In genomic region chr15:43244092-43244491, GRCh38 we compare ENCODE assay signal across 25 cellular contexts. TPM values are rescaled to one million over a fixed set of nuclear protein-coding genes. Genes with fewer than 3 reads are reported as not detected.
DNase-seq lines count a peak whose midpoint lies in the region; ATAC-seq, FAIRE-seq and TF ChIP-seq lines count a peak whose summit lies in the region.
"Had no signal": no experiment of that assay in that cellular context is flagged by ENCODE, and none has a peak within 500 bp of the region (broad histone marks: within the 10 kb centered on the region; RNA-seq: fewer than 3 reads in every experiment).

No MANE protein-coding gene starts in this region.

- ATAC-seq in PC-3 (peak; percentile 27), esophagus mucosa (peak; percentile 81), T-helper 17 cell (no peak)
- ATAC-seq: CD8-positive, alpha-beta T cell; GM12878; GM23338; HCT116 had no signal

- H4K20me1 ChIP-seq in PC-3 (ENCODE audit: low read length), result no peaks in the 10 kb centered on the region
- H4K20me1 ChIP-seq: BLaER1 had no signal

- H3F3A ChIP-seq in PC-3 (ENCODE audit: low read length, unreplicated experiment), result no peaks in the 10 kb centered on the region

- peak; percentile 88 for FAIRE-seq in bronchial epithelial cell (lab: Jason Lieb, UNC)
- FAIRE-seq: A204.1, GM12878, GM18507 had no signal

- H3K27me3 ChIP-seq in PC-3 (ENCODE audit: low read length), result no peaks in the 10 kb centered on the region
- peaks cover 2% of the 10 kb centered on the region for H3K27me3 ChIP-seq in bronchial epithelial cell (ENCODE audit: control insufficient read depth, insufficient read depth, low read length)
- H3K27me3 ChIP-seq in suprapubic skin, result no peaks in the 10 kb centered on the region
- H3K27me3 ChIP-seq: BLaER1 had no signal

- CTCF ChIA-PET in PC-3 (lab: Charles Lee), result interaction anchor here (1.1 kb wide), 1 partner anchor 18 kb away, joined by 3 read pairs; no protein-coding TSS in a partner anchor

- no peaks in the 10 kb centered on the region for H3K79me2 ChIP-seq in PC-3 (ENCODE audit: low read length)

- POLR2A ChIA-PET in PC-3 (lab: Charles Lee; ENCODE audit: unreplicated experiment), result no interaction called here

- H3K9me3 Mint-ChIP-seq in type B pancreatic cell, result peaks cover 7% of the 10 kb centered on the region
- H3K9me3 Mint-ChIP-seq: CD4-positive, CD25-positive, alpha-beta regulatory T cell; CD8-positive, alpha-beta T cell; GM23338; H9 had no signal

- TF ChIP-seq CTCF in PC-3 (conservative IDR thresholded peaks at IDR 0.05; ENCODE audit: low read depth, low read length) (no peak), bronchial epithelial cell (IDR thresholded peaks at IDR 0.05; ENCODE audit: insufficient read depth, low read length, severe bottlenecking) (no peak), type B pancreatic cell (conservative IDR thresholded peaks at IDR 0.05) (no peak), coronary artery (IDR thresholded peaks at IDR 0.05) (no peak), suprapubic skin (IDR thresholded peaks at IDR 0.05) (no peak)

- H2AFZ ChIP-seq in PC-3 (ENCODE audit: low read length), result no peak overlapping the region
- H2AFZ ChIP-seq: GM23338 had no signal

- no peaks in the 10 kb centered on the region for H3K9me2 ChIP-seq in PC-3 (replicated peaks; ENCODE audit: low read length)

- no peaks in the 10 kb centered on the region for H3K36me3 ChIP-seq in PC-3 (ENCODE audit: low read depth, low read length)
- H3K36me3 ChIP-seq in bronchial epithelial cell (ENCODE audit: control insufficient read depth, insufficient read depth, low read length), result no peaks in the 10 kb centered on the region
- H3K36me3 ChIP-seq in suprapubic skin, result no peaks in the 10 kb centered on the region
- H3K36me3 ChIP-seq: BLaER1 had no signal

- no peak for TF ChIP-seq EP300 in suprapubic skin (IDR thresholded peaks at IDR 0.05)

- no peak overlapping the region for H3K4me2 ChIP-seq in PC-3 (ENCODE audit: low read length)
- H3K4me2 ChIP-seq: BLaER1, GM23338 had no signal

- DNase-seq in PC-3, result peak; percentile 27
- no peak for DNase-seq in bronchial epithelial cell (ENCODE audit: low read depth)
- peak; percentile 15 for DNase-seq in type B pancreatic cell (ENCODE audit: extremely low spot score, unreplicated experiment)
- no peak for DNase-seq in coronary artery (ENCODE audit: low spot score)
- no peak for DNase-seq in T-helper 17 cell
- no peak for DNase-seq in suprapubic skin (ENCODE audit: low spot score in 2 of 2)
- no peak for DNase-seq in HuH-7 (ENCODE audit: low spot score)
- DNase-seq: Caco-2; CD4-positive, CD25-positive, alpha-beta regulatory T cell; CD8-positive, alpha-beta T cell; DMS153; DND-41; GDM1; H9 had no signal

- H3K4me1 ChIP-seq in PC-3 (ENCODE audit: insufficient read depth, low read length) (peaks cover 9% of the 10 kb centered on the region), suprapubic skin (peaks cover 33% of the 10 kb centered on the region)
- H3K4me1 ChIP-seq: Caco-2 had no signal

- no peaks in the 10 kb centered on the region for H3K9me3 ChIP-seq in PC-3 (ENCODE audit: low read length)
- H3K9me3 ChIP-seq in T-helper 17 cell (ENCODE audit: control insufficient read depth, low read length, poor library complexity, severe bottlenecking), result no peaks in the 10 kb centered on the region
- no peaks in the 10 kb centered on the region for H3K9me3 ChIP-seq in suprapubic skin
- H3K9me3 ChIP-seq: BLaER1, Caco-2 had no signal

- peak overlapping the region; percentile 89 for H3K27ac Mint-ChIP-seq in type B pancreatic cell
- H3K27ac Mint-ChIP-seq in T-helper 17 cell, result no peak overlapping the region
- H3K27ac Mint-ChIP-seq: B cell; CD8-positive, alpha-beta T cell; GM23338; H9 had no signal

- BruUV-seq in PC-3 (replicated peaks; lab: Mats Ljungman, UMichigan), result no TSS peak

- H3K4me3 ChIP-seq in PC-3 (ENCODE audit: low read length) (no peak overlapping the region), bronchial epithelial cell (ENCODE audit: low read depth, low read length) (no peak overlapping the region), coronary artery (no peak overlapping the region), suprapubic skin (no peak overlapping the region)
- H3K4me3 ChIP-seq: BLaER1, GM12878, GM23338 had no signal

- H3K36me3 Mint-ChIP-seq in type B pancreatic cell, result no peaks in the 10 kb centered on the region
- no peaks in the 10 kb centered on the region for H3K36me3 Mint-ChIP-seq in T-helper 17 cell (ENCODE audit: low read depth)
- H3K36me3 Mint-ChIP-seq: CD4-positive, CD25-positive, alpha-beta regulatory T cell; CD8-positive, alpha-beta T cell had no signal

- H3K27me3 Mint-ChIP-seq in type B pancreatic cell (peaks cover 28% of the 10 kb centered on the region), T-helper 17 cell (peaks cover 42% of the 10 kb centered on the region)

- intact Hi-C loops in PC-3 (cut with micrococcal nuclease), result no loop called here

- WGBS in suprapubic skin, result 72% methylated on average over 4 of the region's 4 CpGs

- H3K27ac ChIP-seq in PC-3 (ENCODE audit: low read length) (no peak overlapping the region), coronary artery (no peak overlapping the region), suprapubic skin (no peak overlapping the region)
- H3K27ac ChIP-seq: 22Rv1, BLaER1, C4-2B had no signal

- H3K9ac ChIP-seq in PC-3 (ENCODE audit: low read length), result no peak overlapping the region
- H3K9ac ChIP-seq: BLaER1 had no signal

- TF ChIP-seq POLR2A in suprapubic skin (IDR thresholded peaks at IDR 0.05), result no peak

- H3K4me1 Mint-ChIP-seq in type B pancreatic cell (ENCODE audit: unreplicated experiment), result no peaks in the 10 kb centered on the region
- no peaks in the 10 kb centered on the region for H3K4me1 Mint-ChIP-seq in T-helper 17 cell
- H3K4me1 Mint-ChIP-seq: B cell; CD4-positive, CD25-positive, alpha-beta regulatory T cell; GM23338; H9 had no signal

- H3K4me3 Mint-ChIP-seq in type B pancreatic cell, result peak overlapping the region; percentile 67
- no peak overlapping the region for H3K4me3 Mint-ChIP-seq in T-helper 17 cell
- H3K4me3 Mint-ChIP-seq: B cell; CD4-positive, CD25-positive, alpha-beta regulatory T cell; CD8-positive, alpha-beta T cell; GM23338; H9 had no signal

RNA-seq across cellular contexts. Expression of gene TGM5, which starts 22.6 kb away (rescaled TPM):
- total RNA-seq in PC-3 (2014; rRNA removed) (not detected in 2 replicates), bronchial epithelial cell (under 0.01 and 1.8 TPM in 2 replicates), esophagus mucosa (13.5 TPM), type B pancreatic cell (ENCODE audit: low replicate concordance) (0.22 and 0.71 TPM in 2 replicates), T-helper 17 cell (not detected), suprapubic skin (100 to 1,000 TPM in 1 of 4 donors, 10 to 100 TPM in 3; 61.6 to 146 (median 69.3) TPM)
- total RNA-seq: Caco-2; CD4-positive, CD25-positive, alpha-beta regulatory T cell; CD8-positive, alpha-beta T cell; GM23338; H4; H9 had no signal

RNA-seq across cellular contexts. Expression of gene EPB42, which starts 23.3 kb away (rescaled TPM):
- total RNA-seq in PC-3 (2014; rRNA removed) (not detected in 2 replicates), bronchial epithelial cell (not detected in 2 replicates), esophagus mucosa (not detected), type B pancreatic cell (ENCODE audit: low replicate concordance) (not detected in 2 replicates), T-helper 17 cell (not detected), suprapubic skin (not detected)
- total RNA-seq: B cell; Caco-2; CD4-positive, CD25-positive, alpha-beta regulatory T cell; CD8-positive, alpha-beta T cell; GM12878; GM23338; H4; H9 had no signal

RNA-seq across cellular contexts. Expression of gene TGM7, which starts 58.0 kb away (rescaled TPM):
- total RNA-seq in PC-3 (2014; rRNA removed) (not detected in 2 replicates), bronchial epithelial cell (not detected in 2 replicates), esophagus mucosa (0.40 TPM), type B pancreatic cell (ENCODE audit: low replicate concordance) (not detected in 2 replicates), T-helper 17 cell (not detected), suprapubic skin (not detected)
- total RNA-seq: B cell; Caco-2; CD4-positive, CD25-positive, alpha-beta regulatory T cell; CD8-positive, alpha-beta T cell; GM12878; GM23338; H4; H9 had no signal

RNA-seq across cellular contexts. Expression of gene CCNDBP1, which starts 58.9 kb away (rescaled TPM):
- total RNA-seq in PC-3 (2014; rRNA removed) (34.3 and 38.5 TPM in 2 replicates), bronchial epithelial cell (26.6 and 39.0 TPM in 2 replicates), esophagus mucosa (53.1 TPM), type B pancreatic cell (ENCODE audit: low replicate concordance) (28.2 and 41.5 TPM in 2 replicates), T-helper 17 cell (10 to 100 TPM; 73.5 to 93.6 TPM), suprapubic skin (10 to 100 TPM; 55.9 to 93.7 (median 81.2) TPM)

Comparison
In these comparisons a context has a peak if more than half of its experiments do, and no peak if none do; other contexts are left out.
1. DNase-seq: peak in PC-3 (single experiment) and type B pancreatic cell (single experiment); none in bronchial epithelial cell (single experiment), coronary artery (single experiment), T-helper 17 cell (0 of 3), suprapubic skin (0 of 2) and HuH-7 (single experiment).